In genomic region chr3:115100172-115100571, GRCh38 we compare ENCODE assay signal across 9 cellular contexts. TPM values are rescaled to one million over a fixed set of nuclear protein-coding genes. Genes with fewer than 3 reads are reported as not detected.
DNase-seq lines count a peak whose midpoint lies in the region; ATAC-seq and TF ChIP-seq lines count a peak whose summit lies in the region.
"Had no signal": no experiment of that assay in that cellular context is flagged by ENCODE, and none has a peak within 500 bp of the region (broad histone marks: within the 10 kb centered on the region; RNA-seq: fewer than 3 reads in every experiment).

No MANE protein-coding gene starts in this region.

- no peak for TF ChIP-seq EP300 in upper lobe of left lung (IDR thresholded peaks at IDR 0.05)

- H3K4me3 ChIP-seq in BLaER1 = peak overlapping the region; percentile 44
- H3K4me3 ChIP-seq in SJCRH30 = peak overlapping the region; percentile 57
- H3K4me3 ChIP-seq in duodenal mucosa (ENCODE audit: low read depth in 1 of 2, low read length in 2 of 2) = peak overlapping the region; percentile 68 to 75
- peak overlapping the region in 3 of 4 donors; percentile 29 to 48 (median 43) for H3K4me3 ChIP-seq in upper lobe of left lung

- H3K27ac Mint-ChIP-seq in mesothelial cell of epicardium = peak overlapping the region; percentile 90

- peak overlapping the region; percentile 65 for H3K4me2 ChIP-seq in BLaER1
- H3K4me2 ChIP-seq: KMS-11 had no signal

- DNase-seq in SJCRH30 (peak; percentile 57 to 81), mesothelial cell of epicardium (ENCODE audit: low spot score in 2 of 2, unreplicated experiment in 2 of 2) (no peak), upper lobe of left lung (peak in 1 of 2 donors; percentile 29), GDM1 (lab: John Stamatoyannopoulos, UW) (no peak)

- H3K4me3 Mint-ChIP-seq in mesothelial cell of epicardium = peak overlapping the region; percentile 63

- H3K4me1 ChIP-seq in BLaER1 (peaks cover 11% of the 10 kb centered on the region; the same call in 1 of the 2 replicates), SJCRH30 (peaks cover 4% of the 10 kb centered on the region), duodenal mucosa (ENCODE audit: control insufficient read depth in 1 of 2, insufficient read depth in 2 of 2, low read length in 2 of 2) (peaks cover 13 to 19% of the 10 kb centered on the region in 2 donors), upper lobe of left lung (peaks cover 15 to 29% (median 22%) of the 10 kb centered on the region in 4 donors)

- H3K9ac ChIP-seq in BLaER1 = peak overlapping the region; percentile 53
- H3K9ac ChIP-seq in duodenal mucosa (ENCODE audit: low read depth in 1 of 2, low read length in 2 of 2) = peak overlapping the region; percentile 67 to 69
- H3K9ac ChIP-seq: KMS-11 had no signal

- peak; percentile 76 for ATAC-seq in GM18907 (IDR thresholded peaks at IDR 0.05; ENCODE audit: unreplicated experiment)
- peak; percentile 72 for ATAC-seq in HG03571 (IDR thresholded peaks at IDR 0.05; ENCODE audit: unreplicated experiment)
- ATAC-seq in upper lobe of left lung (ENCODE audit: low FRiP score in 2 of 2) = peak; percentile 78 to 85

- peaks cover 18% of the 10 kb centered on the region for H3K36me3 Mint-ChIP-seq in mesothelial cell of epicardium

- H3K9me3 ChIP-seq in BLaER1 (peaks cover 3% of the 10 kb centered on the region; the same call in 1 of the 2 replicates), SJCRH30 (replicated peaks) (no peaks in the 10 kb centered on the region), duodenal mucosa (ENCODE audit: control insufficient read depth in 1 of 2, low read length in 2 of 2) (peaks cover 0 to 2% of the 10 kb centered on the region in 2 donors), upper lobe of left lung (peaks cover 0 to 3% (median 0%) of the 10 kb centered on the region in 4 donors)

- TF ChIP-seq CTCF in mesothelial cell of epicardium (IDR thresholded peaks at IDR 0.05; ENCODE audit: unreplicated experiment) (no peak), upper lobe of left lung (IDR thresholded peaks at IDR 0.05) (peak in 1 of 6 experiments; percentile 8)

- TF ChIP-seq POLR2A in upper lobe of left lung (IDR thresholded peaks at IDR 0.05) = peak in 2 of 4 donors; percentile 25 to 33

- no peaks in the 10 kb centered on the region for H3K27me3 ChIP-seq in BLaER1
- no peaks in the 10 kb centered on the region for H3K27me3 ChIP-seq in SJCRH30
- H3K27me3 ChIP-seq in duodenal mucosa (ENCODE audit: control insufficient read depth in 1 of 2, insufficient read depth in 2 of 2, low read length in 2 of 2) = no peaks in the 10 kb centered on the region
- no peaks in the 10 kb centered on the region for H3K27me3 ChIP-seq in upper lobe of left lung

- WGBS in upper lobe of left lung, 2 donors = 1 to 3% methylated on average over 5 of the region's 5 CpGs

- H3K4me1 Mint-ChIP-seq in mesothelial cell of epicardium = peaks cover 28% of the 10 kb centered on the region

- H3K27me3 Mint-ChIP-seq in mesothelial cell of epicardium (ENCODE audit: low read depth) = no peaks in the 10 kb centered on the region

- peaks cover 16% of the 10 kb centered on the region for H3K9me3 Mint-ChIP-seq in mesothelial cell of epicardium

- H3K27ac ChIP-seq in BLaER1 (peak overlapping the region; percentile 43), SJCRH30 (peak overlapping the region; percentile 46), duodenal mucosa (ENCODE audit: low read depth, low read length) (peak overlapping the region; percentile 67), upper lobe of left lung (peak overlapping the region; percentile 55 to 82 (median 66))
- H3K27ac ChIP-seq: KMS-11 had no signal

- no peaks in the 10 kb centered on the region for H4K20me1 ChIP-seq in BLaER1

- H3K36me3 ChIP-seq in BLaER1 (no peaks in the 10 kb centered on the region), SJCRH30 (no peaks in the 10 kb centered on the region), duodenal mucosa (ENCODE audit: control insufficient read depth in 1 of 2, insufficient read depth in 2 of 2, low read length in 2 of 2) (no peaks in the 10 kb centered on the region), upper lobe of left lung (no peaks in the 10 kb centered on the region)

RNA-seq across cellular contexts. Expression of gene ZBTB20, which starts 46.9 kb away (rescaled TPM):
- 5.3 and 7.7 TPM in 2 replicates for total RNA-seq in SJCRH30 (2014; rRNA removed; shearing (Covaris generic))
- total RNA-seq in mesothelial cell of epicardium = 27.1 to 30.7 TPM (median 30.4 TPM) in 3 replicates
- 100 to 1,000 TPM in 1 of 6 donors, 10 to 100 TPM in 5; 40.0 to 150 (median 65.8) TPM for total RNA-seq in upper lobe of left lung

Comparison
In these comparisons a context has a peak if more than half of its experiments do, and no peak if none do; other contexts are left out.
1. DNase-seq: peak in SJCRH30 (2 of 2); none in mesothelial cell of epicardium (0 of 2) and GDM1 (single experiment).
2. Peak in every context shown above with its lines, with median percentiles within 50 percentile points of each other: H3K27ac ChIP-seq, H3K4me3 ChIP-seq and ATAC-seq.